Comparison of ENCODE assay signal across 8 cellular contexts in genomic region chr1:80453775-80454174, GRCh38.
"Had no signal": no experiment of that assay in that cellular context is flagged by ENCODE, and none has a peak within 500 bp of the region (broad histone marks: within the 10 kb centered on the region; RNA-seq: fewer than 3 reads in every experiment).

No MANE protein-coding gene starts in this region.

- H3K4me2 ChIP-seq: KMS-11 had no signal

- H3K9ac ChIP-seq: KMS-11 had no signal

- ATAC-seq: HepG2, K562 had no signal

- H3K27ac Mint-ChIP-seq: IgD-negative memory B cell had no signal

- H3K27me3 Mint-ChIP-seq: IgD-negative memory B cell had no signal

- H3K27ac ChIP-seq: HL-60, KMS-11 had no signal

- H3K4me3 Mint-ChIP-seq: IgD-negative memory B cell had no signal

- DNase-seq: IMR-90, KBM-7, KG1 had no signal

- H3K36me3 Mint-ChIP-seq: IgD-negative memory B cell had no signal

- H3K9me3 Mint-ChIP-seq: IgD-negative memory B cell had no signal

- H3K4me3 ChIP-seq: K562 had no signal
